20 cellular contexts compared by ENCODE assay signal in the genomic region with DNA sequence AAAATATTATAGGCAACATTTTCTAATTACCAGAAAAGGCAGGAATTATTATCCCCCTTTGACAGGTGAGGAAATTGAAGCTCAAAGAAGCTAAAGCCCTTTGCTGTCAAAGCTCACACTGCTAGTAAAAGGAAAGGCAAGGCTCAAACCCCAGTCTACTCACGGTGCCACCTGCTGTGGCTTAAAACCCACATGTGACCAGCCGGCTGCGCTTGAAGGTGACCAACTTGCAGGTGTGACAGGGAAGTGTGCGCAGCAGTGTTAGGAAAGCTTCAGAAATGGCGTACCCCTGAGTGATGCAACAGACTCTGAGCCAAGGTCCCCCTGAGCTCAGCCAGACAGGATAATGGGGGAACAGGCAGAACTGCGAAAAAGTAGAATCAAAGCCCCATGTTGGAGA. TPM values are rescaled to one million over a fixed set of nuclear protein-coding genes. Genes with fewer than 3 reads are reported as not detected.
"Had no signal": no experiment of that assay in that cellular context is flagged by ENCODE, and none has a peak within 500 bp of the region (broad histone marks: within the 10 kb centered on the region; RNA-seq: fewer than 3 reads in every experiment).

No MANE protein-coding gene starts in this region.

- H3K4me3 Mint-ChIP-seq: activated CD4-positive, alpha-beta memory T cell treated with anti-CD3 and anti-CD28 coated beads for 36 hours; activated CD8-positive, alpha-beta memory T cell treated with anti-CD3 and anti-CD28 coated beads, Interleukin-2, amount 10 ng/mL, durations not matched to agents 7 days and 5 days; activated naive CD4-positive, alpha-beta T cell treated with anti-CD3 and anti-CD28 coated beads, Interleukin-2, amount 50 U/mL, for 24 hours; activated T-cell treated with anti-CD3 and anti-CD28 coated beads, Interleukin-2, amount 50 U/mL, for 24 hours; mesothelial cell of epicardium; neural crest cell had no signal

- H3K27ac Mint-ChIP-seq: activated CD4-positive, alpha-beta memory T cell treated with anti-CD3 and anti-CD28 coated beads for 36 hours; activated CD8-positive, alpha-beta memory T cell treated with anti-CD3 and anti-CD28 coated beads, Interleukin-2, amount 10 ng/mL, durations not matched to agents 7 days and 5 days; activated naive CD4-positive, alpha-beta T cell treated with anti-CD3 and anti-CD28 coated beads, Interleukin-2, amount 50 U/mL, for 24 hours; activated T-cell treated with anti-CD3 and anti-CD28 coated beads, Interleukin-2, amount 50 U/mL, for 24 hours; mesothelial cell of epicardium had no signal

- DNase-seq: activated CD4-positive, alpha-beta memory T cell treated with anti-CD3 and anti-CD28 coated beads for 36 hours; activated CD8-positive, alpha-beta memory T cell treated with anti-CD3 and anti-CD28 coated beads, Interleukin-2, amount 10 ng/mL, durations not matched to agents 7 days and 5 days; activated T-cell treated with anti-CD3 and anti-CD28 coated beads, Interleukin-2, amount 50 U/mL, for 24 hours; adrenal gland; dorsolateral prefrontal cortex; erythroblast; gastrocnemius medialis; heart right ventricle; lower lobe of right lung; ovary; sigmoid colon; spleen; T1000 had no signal

- H3K4me1 ChIP-seq: gastrocnemius medialis, lower lobe of right lung had no signal

- H3K4me3 ChIP-seq: adrenal gland, dorsolateral prefrontal cortex, gastrocnemius medialis, heart right ventricle, lower lobe of right lung, ovary, sigmoid colon, spleen, thoracic aorta had no signal

- ATAC-seq: activated CD8-positive, alpha-beta memory T cell treated with anti-CD3 and anti-CD28 coated beads, Interleukin-2, amount 10 ng/mL, durations not matched to agents 7 days and 5 days; gastrocnemius medialis; heart right ventricle; lower lobe of right lung had no signal

- H3K36me3 ChIP-seq: adrenal gland, gastrocnemius medialis, heart right ventricle, lower lobe of right lung, ovary, sigmoid colon, thoracic aorta had no signal

- H3K27ac ChIP-seq: adrenal gland, dorsolateral prefrontal cortex, gastrocnemius medialis, heart right ventricle, lower lobe of right lung, ovary, sigmoid colon, thoracic aorta had no signal

- H3K27me3 ChIP-seq: ovary had no signal

RNA-seq across cellular contexts. Expression of a gene that starts 45.2 kb away (rescaled TPM):
- total RNA-seq: cardiac septum, mesothelial cell of epicardium, myocyte, sigmoid colon, ureter had no signal
